ENCODE assay signal across 4 cellular contexts in the genomic region with DNA sequence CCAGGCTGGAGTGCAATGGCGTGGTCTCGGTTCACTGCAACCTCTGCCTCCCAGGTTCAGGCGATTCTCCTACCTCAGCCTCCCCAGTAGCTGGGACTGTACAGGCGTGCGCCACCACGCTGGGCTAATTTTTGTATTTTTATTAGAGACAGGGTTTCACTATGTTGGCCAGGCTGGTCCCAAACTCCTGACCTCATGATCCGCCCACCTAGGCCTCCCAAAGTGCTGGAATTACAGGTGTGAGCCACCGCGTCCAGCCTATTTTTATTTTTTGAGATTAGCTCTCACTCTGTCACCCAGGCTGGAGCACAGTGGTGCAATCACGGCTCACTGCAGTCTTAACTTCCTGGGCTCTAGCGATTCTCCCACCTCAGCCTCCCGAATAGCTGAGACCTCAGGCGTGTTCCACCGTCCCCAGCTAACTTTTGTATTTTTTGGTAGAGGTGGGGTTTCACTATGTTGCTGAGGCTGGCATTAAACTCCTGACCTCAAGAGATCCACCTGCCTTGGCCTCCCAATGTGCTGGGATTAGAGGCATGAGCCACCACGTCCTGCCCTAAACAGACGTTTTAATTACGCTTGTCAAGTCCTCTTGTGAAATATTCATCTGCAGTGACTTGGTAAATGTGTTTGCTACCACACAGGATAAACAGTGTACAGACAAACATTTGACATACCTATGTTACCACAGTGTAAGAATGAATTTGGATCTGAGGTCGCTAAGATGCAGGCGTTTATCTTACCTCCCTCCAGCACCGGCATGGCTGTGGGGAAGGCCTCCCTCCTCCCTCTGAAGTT. TPM values are rescaled to one million over a fixed set of nuclear protein-coding genes. Genes with fewer than 3 reads are reported as not detected.
"Had no signal": no experiment of that assay in that cellular context is flagged by ENCODE, and none has a peak within 500 bp of the region (broad histone marks: within the 10 kb centered on the region; RNA-seq: fewer than 3 reads in every experiment).

No MANE protein-coding gene starts in this region.

RNA-seq across cellular contexts. Expression of a gene that starts 5.6 kb away (rescaled TPM):
- total RNA-seq: left ventricle myocardium inferior, occipital lobe, upper lobe of right lung had no signal

RNA-seq across cellular contexts. Expression of a gene that starts 50.7 kb away (rescaled TPM):
- total RNA-seq: upper lobe of right lung had no signal
- polyA plus RNA-seq: naive thymus-derived CD4-positive, alpha-beta T cell had no signal
